1 cellular context compared by ENCODE assay signal in genomic region chr17:41583137-41584127, GRCh38.
TF ChIP-seq lines count a peak whose summit lies in the region.

No MANE protein-coding gene starts in this region.

TF ChIP-seq in K562, 482 proteins besides CTCF, POLR2A, EP300 and RAD21:
- TF ChIP-seq NR2F6 (CRISPR knock-in tag; IDR thresholded peaks at IDR 0.05) (no peak), NR3C1 (CRISPR knock-in tag; IDR thresholded peaks at IDR 0.05) (no peak), PKNOX1 (IDR thresholded peaks at IDR 0.05) (peak; percentile 61), NFIC (IDR thresholded peaks at IDR 0.05) (peak; percentile 56), CTCFL (IDR thresholded peaks at IDR 0.05; ENCODE audit: borderline replicate concordance, insufficient read depth, low read depth, low read length, poor library complexity, severe bottlenecking) (peak; percentile 25), VEZF1 (CRISPR knock-in tag; IDR thresholded peaks at IDR 0.05) (0 out of 2 replicates have a peak, but pooled peaks have one; percentile 18), GTF2E2 (tag; IDR thresholded peaks at IDR 0.05) (no peak), ZNF740 (CRISPR knock-in tag; IDR thresholded peaks at IDR 0.05) (peak; percentile 75; the same call in 1 of the 2 replicates), ZNF740 (tag; IDR thresholded peaks at IDR 0.05) (peak in 1 of 2 experiments; percentile 75; a peak in 1 of 4 replicates)
